16 cellular contexts compared by ENCODE assay signal in genomic region chr1:41314781-41315481, GRCh38. TPM values are rescaled to one million over a fixed set of nuclear protein-coding genes. Genes with fewer than 3 reads are reported as not detected.
DNase-seq lines count a peak whose midpoint lies in the region; ATAC-seq, FAIRE-seq and TF ChIP-seq lines count a peak whose summit lies in the region.
"Had no signal": no experiment of that assay in that cellular context is flagged by ENCODE, and none has a peak within 500 bp of the region (broad histone marks: within the 10 kb centered on the region; RNA-seq: fewer than 3 reads in every experiment).

No MANE protein-coding gene starts in this region.

- TF ChIP-seq CTCF in hepatocyte (IDR thresholded peaks at IDR 0.05; ENCODE audit: poor library complexity), result no peak
- no peak for TF ChIP-seq CTCF in ascending aorta (IDR thresholded peaks at IDR 0.05)

- CTCF ChIA-PET in activated CD8-positive, alpha-beta memory T cell treated with anti-CD3 and anti-CD28 coated beads, Interleukin-2, amount 10 ng/mL, durations not matched to agents 7 days and 5 days (lab: Charles Lee), result interaction anchor here (1.1 kb wide), 1 partner anchor 11 kb away, joined by 5 read pairs; no protein-coding TSS in a partner anchor

- no peak for FAIRE-seq in RCC 7860 (lab: Jason Lieb, UNC)
- FAIRE-seq: frontal cortex had no signal

- H3K4me3 ChIP-seq in hepatocyte, result no peak overlapping the region
- H3K4me3 ChIP-seq in ascending aorta, result no peak overlapping the region
- H3K4me3 ChIP-seq: mucosa of descending colon, ovary, testis had no signal

- H2AFZ ChIP-seq in hepatocyte, result no peak overlapping the region

- peak overlapping the region; percentile 42 for H3K4me2 ChIP-seq in hepatocyte

- H3K4me1 Mint-ChIP-seq in activated CD8-positive, alpha-beta memory T cell treated with anti-CD3 and anti-CD28 coated beads, Interleukin-2, amount 10 ng/mL, durations not matched to agents 7 days and 5 days, result peaks cover 2% of the 10 kb centered on the region

- 24% methylated on average over 15 of the region's 15 CpGs for WGBS in hepatocyte (ENCODE audit: low lambda C conversion rate, missing lambda C conversion rate)

- ATAC-seq in activated CD8-positive, alpha-beta memory T cell treated with anti-CD3 and anti-CD28 coated beads, Interleukin-2, amount 10 ng/mL, durations not matched to agents 7 days and 5 days, result no peak
- ATAC-seq: activated CD8-positive, alpha-beta T cell treated with anti-CD3 and anti-CD28 coated beads, Interleukin-2, amount 10 ng/mL, durations not matched to agents 7 days and 5 days; mucosa of descending colon had no signal

- no peaks in the 10 kb centered on the region for H3K36me3 ChIP-seq in hepatocyte (replicated peaks; ENCODE audit: insufficient read depth, low read depth)
- no peaks in the 10 kb centered on the region for H3K36me3 ChIP-seq in ascending aorta
- H3K36me3 ChIP-seq: ovary had no signal

- no peaks in the 10 kb centered on the region for H3K9me3 Mint-ChIP-seq in activated CD8-positive, alpha-beta memory T cell treated with anti-CD3 and anti-CD28 coated beads, Interleukin-2, amount 10 ng/mL, durations not matched to agents 7 days and 5 days (ENCODE audit: low read depth)

- H3K9me3 ChIP-seq in hepatocyte (ENCODE audit: low read depth), result no peaks in the 10 kb centered on the region
- H3K9me3 ChIP-seq in ascending aorta, result no peaks in the 10 kb centered on the region
- H3K9me3 ChIP-seq: mucosa of descending colon, ovary, testis had no signal

- H3K4me3 Mint-ChIP-seq in activated CD8-positive, alpha-beta memory T cell treated with anti-CD3 and anti-CD28 coated beads, Interleukin-2, amount 10 ng/mL, durations not matched to agents 7 days and 5 days, result no peak overlapping the region
- H3K4me3 Mint-ChIP-seq: activated CD8-positive, alpha-beta T cell treated with anti-CD3 and anti-CD28 coated beads, Interleukin-2, amount 10 ng/mL, durations not matched to agents 7 days and 5 days had no signal

- H3K4me1 ChIP-seq in hepatocyte (ENCODE audit: insufficient read depth) (peaks cover 19% of the 10 kb centered on the region), ascending aorta (peaks cover 4 to 9% of the 10 kb centered on the region in 2 donors)

- no peaks in the 10 kb centered on the region for H3K79me2 ChIP-seq in hepatocyte

- no peaks in the 10 kb centered on the region for H3K36me3 Mint-ChIP-seq in activated CD8-positive, alpha-beta memory T cell treated with anti-CD3 and anti-CD28 coated beads, Interleukin-2, amount 10 ng/mL, durations not matched to agents 7 days and 5 days

- H3K27ac ChIP-seq in hepatocyte (no peak overlapping the region), ascending aorta (no peak overlapping the region)
- H3K27ac ChIP-seq: ovary, testis had no signal

- peaks cover 4% of the 10 kb centered on the region for H3K27me3 Mint-ChIP-seq in activated CD8-positive, alpha-beta memory T cell treated with anti-CD3 and anti-CD28 coated beads, Interleukin-2, amount 10 ng/mL, durations not matched to agents 7 days and 5 days

- no peaks in the 10 kb centered on the region for H3K9me2 ChIP-seq in hepatocyte (replicated peaks; ENCODE audit: insufficient read depth)

- intact Hi-C loops in ascending aorta (cut with DNase I), result loop anchor here (5.0 kb wide), 1 partner anchor 37 kb away; no protein-coding TSS in a partner anchor

- H4K20me1 ChIP-seq in hepatocyte (ENCODE audit: insufficient read depth, poor library complexity, severe bottlenecking), result no peaks in the 10 kb centered on the region

- no peaks in the 10 kb centered on the region for H3K27me3 ChIP-seq in hepatocyte
- no peaks in the 10 kb centered on the region for H3K27me3 ChIP-seq in ascending aorta
- H3K27me3 ChIP-seq: ovary, testis had no signal

- DNase-seq in DMS 273 (lab: John Stamatoyannopoulos, UW; ENCODE audit: unreplicated experiment), result peak; percentile 99
- peak; percentile 50 for DNase-seq in NCI-H1092 treated with DMSO at 0.1 percent for 48 hours (lab: John Stamatoyannopoulos, UW)
- DNase-seq in activated CD8-positive, alpha-beta memory T cell treated with anti-CD3 and anti-CD28 coated beads, Interleukin-2, amount 10 ng/mL, durations not matched to agents 7 days and 5 days, result peak; percentile 16
- peak; percentile 41 for DNase-seq in hepatocyte (ENCODE audit: low spot score)
- DNase-seq in stimulated activated naive CD4-positive, alpha-beta T cell treated with Interleukin-2 at 50 U/mL for 16 hours (lab: John Stamatoyannopoulos, UW), result no peak
- no peak for DNase-seq in RCC 7860 (ENCODE audit: low spot score)
- no peak for DNase-seq in ascending aorta (ENCODE audit: low spot score in 2 of 2)
- DNase-seq in stimulated activated CD4-positive, alpha-beta T cell treated with anti-CD3 and anti-CD28 coated beads, Interleukin-4, amount 100 ng/mL, for 4 hours, result no peak
- DNase-seq: activated CD8-positive, alpha-beta T cell treated with anti-CD3 and anti-CD28 coated beads, Interleukin-2, amount 10 ng/mL, durations not matched to agents 7 days and 5 days; activated effector memory CD4-positive, alpha-beta T cell treated with anti-CD3 and anti-CD28 coated beads, Interleukin-2, amount 50 U/mL, for 16 hours; anterior cingulate cortex; mucosa of descending colon; ovary; testis had no signal

- H3K27ac Mint-ChIP-seq in activated CD8-positive, alpha-beta memory T cell treated with anti-CD3 and anti-CD28 coated beads, Interleukin-2, amount 10 ng/mL, durations not matched to agents 7 days and 5 days, result no peak overlapping the region
- H3K27ac Mint-ChIP-seq: activated CD8-positive, alpha-beta T cell treated with anti-CD3 and anti-CD28 coated beads, Interleukin-2, amount 10 ng/mL, durations not matched to agents 7 days and 5 days had no signal

RNA-seq across cellular contexts. Expression of gene FOXO6, which starts 46.3 kb away (rescaled TPM):
- not detected for total RNA-seq in activated CD8-positive, alpha-beta memory T cell treated with anti-CD3 and anti-CD28 coated beads, Interleukin-2, amount 10 ng/mL, durations not matched to agents 7 days and 5 days
- total RNA-seq in hepatocyte, result 0.80 and 1.4 TPM in 2 replicates
- polyA plus RNA-seq in hepatocyte, result 4.2 and 5.0 TPM in 2 replicates
- 5.7 TPM for total RNA-seq in ascending aorta
- polyA plus RNA-seq: keratinocyte had no signal

Comparison
In these comparisons a context has a peak if more than half of its experiments do, and no peak if none do; other contexts are left out.
1. DNase-seq: peak in DMS 273 (single experiment), NCI-H1092 treated with DMSO at 0.1 percent for 48 hours (single experiment), activated CD8-positive, alpha-beta memory T cell treated with anti-CD3 and anti-CD28 coated beads, Interleukin-2, amount 10 ng/mL, durations not matched to agents 7 days and 5 days (single experiment) and hepatocyte (single experiment); none in stimulated activated naive CD4-positive, alpha-beta T cell treated with Interleukin-2 at 50 U/mL for 16 hours (single experiment), RCC 7860 (single experiment), ascending aorta (0 of 2) and stimulated activated CD4-positive, alpha-beta T cell treated with anti-CD3 and anti-CD28 coated beads, Interleukin-4, amount 100 ng/mL, for 4 hours (0 of 2).